In the genomic region with DNA sequence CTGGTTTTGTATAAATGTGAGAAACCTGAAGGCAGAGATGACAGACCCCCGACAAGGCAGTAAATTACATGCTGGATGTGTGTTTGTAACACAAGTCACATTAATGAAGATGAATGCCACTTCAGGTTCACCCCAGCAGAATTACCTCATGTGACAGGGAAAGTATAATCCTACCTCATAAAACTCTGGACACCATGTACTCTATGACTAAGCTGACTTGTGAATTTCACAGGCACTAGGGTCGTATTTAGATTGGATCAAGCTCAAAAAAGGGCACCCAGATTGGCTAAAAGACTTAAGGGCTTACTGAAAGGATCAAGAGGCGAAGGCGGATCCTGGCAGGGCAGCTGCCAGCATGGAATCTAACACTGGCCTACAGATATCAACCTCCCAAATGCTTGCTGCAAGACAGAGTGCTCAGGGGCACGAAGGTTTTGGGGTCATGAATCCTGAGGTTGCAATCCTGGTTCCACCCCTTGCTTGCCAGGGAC, we compare ENCODE assay signal across 1 cellular context.
TF ChIP-seq lines count a peak whose summit lies in the region.

No MANE protein-coding gene starts in this region.

TF ChIP-seq in IMR-90, 13 proteins besides CTCF, POLR2A, EP300 and RAD21:
- TF ChIP-seq RFX5 (IDR thresholded peaks at IDR 0.05; ENCODE audit: low read depth, low read length) (no peak), CEBPB (IDR thresholded peaks at IDR 0.05; ENCODE audit: low read depth, low read length) (no peak), MXI1 (IDR thresholded peaks at IDR 0.05; ENCODE audit: borderline replicate concordance, low read depth, low read length) (no peak), BHLHE40 (IDR thresholded peaks at IDR 0.05; ENCODE audit: low read depth, low read length) (no peak), MAFK (IDR thresholded peaks at IDR 0.05; ENCODE audit: low read depth, low read length) (no peak), SMC3 (IDR thresholded peaks at IDR 0.05; ENCODE audit: low read depth, low read length) (no peak)
- TF ChIP-seq, protein P1, sequence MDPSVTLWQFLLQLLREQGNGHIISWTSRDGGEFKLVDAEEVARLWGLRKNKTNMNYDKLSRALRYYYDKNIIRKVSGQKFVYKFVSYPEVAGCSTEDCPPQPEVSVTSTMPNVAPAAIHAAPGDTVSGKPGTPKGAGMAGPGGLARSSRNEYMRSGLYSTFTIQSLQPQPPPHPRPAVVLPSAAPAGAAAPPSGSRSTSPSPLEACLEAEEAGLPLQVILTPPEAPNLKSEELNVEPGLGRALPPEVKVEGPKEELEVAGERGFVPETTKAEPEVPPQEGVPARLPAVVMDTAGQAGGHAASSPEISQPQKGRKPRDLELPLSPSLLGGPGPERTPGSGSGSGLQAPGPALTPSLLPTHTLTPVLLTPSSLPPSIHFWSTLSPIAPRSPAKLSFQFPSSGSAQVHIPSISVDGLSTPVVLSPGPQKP (IDR thresholded peaks at IDR 0.05; ENCODE audit: borderline replicate concordance, low read depth, low read length), result no peak
